ENCODE assay signal across 10 cellular contexts in the genomic region with DNA sequence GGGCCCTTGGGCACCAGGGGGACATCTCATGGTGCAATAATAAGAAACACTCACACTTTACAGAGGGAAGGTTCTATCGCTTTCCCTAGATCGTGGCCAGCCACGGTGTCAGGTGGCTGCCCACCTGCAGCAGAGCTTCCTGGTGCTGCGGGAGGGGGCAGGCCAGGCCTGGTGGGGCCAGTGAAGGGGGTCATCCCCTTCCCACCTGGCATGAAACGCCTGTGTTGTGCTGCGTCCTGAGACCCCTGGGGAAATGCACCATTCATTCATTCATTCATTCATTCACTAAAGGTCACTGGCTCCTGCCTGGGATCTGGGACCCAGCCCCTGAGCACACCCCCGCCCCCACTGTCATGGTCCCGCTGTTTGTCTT. TPM values are rescaled to one million over a fixed set of nuclear protein-coding genes. Genes with fewer than 3 reads are reported as not detected.
DNase-seq lines count a peak whose midpoint lies in the region; ATAC-seq, FAIRE-seq and TF ChIP-seq lines count a peak whose summit lies in the region.
"Had no signal": no experiment of that assay in that cellular context is flagged by ENCODE, and none has a peak within 500 bp of the region (broad histone marks: within the 10 kb centered on the region; RNA-seq: fewer than 3 reads in every experiment).

No MANE protein-coding gene starts in this region.

- H3K36me3 ChIP-seq in K562 (ENCODE audit: control insufficient read depth, insufficient read depth, low read length) (no peaks in the 10 kb centered on the region), HepG2 (replicated peaks in 1 of 2; ENCODE audit: control insufficient read depth in 1 of 2, insufficient read depth in 2 of 2, low read length in 2 of 2) (no peaks in the 10 kb centered on the region), thyroid gland (no peaks in the 10 kb centered on the region)

- TF ChIP-seq EP300 in K562 (IDR thresholded peaks at IDR 0.05; ENCODE audit: low read length) (no peak), HepG2 (IDR thresholded peaks at IDR 0.05; ENCODE audit: low read depth in 2 of 2, low read length in 2 of 2) (no peak), HepG2 (CRISPR knock-in tag; IDR thresholded peaks at IDR 0.05; ENCODE audit: borderline replicate concordance) (no peak)

- H3K4me1 Mint-ChIP-seq in activated CD8-positive, alpha-beta memory T cell treated with anti-CD3 and anti-CD28 coated beads, Interleukin-2, amount 10 ng/mL, durations not matched to agents 7 days and 5 days: peaks cover 10% of the 10 kb centered on the region

- H3K4me2 ChIP-seq in K562 (ENCODE audit: insufficient read depth, low read length) (0 out of 2 replicates have a peak overlapping the region, but pooled peaks have one; percentile 6), HepG2 (ENCODE audit: low read depth, low read length) (peak overlapping the region; percentile 92)

- no peak for TF ChIP-seq RAD21 in K562 (CRISPR knock-in tag; conservative IDR thresholded peaks at IDR 0.05 in 1 of 2, IDR thresholded peaks at IDR 0.05 in 1 of 2)
- TF ChIP-seq RAD21 in HepG2 (CRISPR knock-in tag; IDR thresholded peaks at IDR 0.05): no peak

- H3K27me3 Mint-ChIP-seq in activated CD8-positive, alpha-beta memory T cell treated with anti-CD3 and anti-CD28 coated beads, Interleukin-2, amount 10 ng/mL, durations not matched to agents 7 days and 5 days: peaks cover 6% of the 10 kb centered on the region

- CTCF ChIA-PET in activated CD8-positive, alpha-beta memory T cell treated with anti-CD3 and anti-CD28 coated beads, Interleukin-2, amount 10 ng/mL, durations not matched to agents 7 days and 5 days (lab: Charles Lee): interaction anchor here (0.6 to 3.5 kb wide), 6 partner anchors 16 to 290 kb away, joined by 3 to 41 read pairs (median 4); no protein-coding TSS in a partner anchor
- CTCF ChIA-PET in K562 (lab: Yijun Ruan, JAX; ENCODE audit: low intra/inter-chr PET ratio): interaction anchor here (0.5 kb wide), 1 partner anchor 60 kb away, joined by 3 read pairs; no protein-coding TSS in a partner anchor
- CTCF ChIA-PET in HepG2 (lab: Yijun Ruan, JAX; ENCODE audit: low intra/inter-chr PET ratio, low total read pairs): no interaction called here

- H3K9me3 Mint-ChIP-seq in activated CD8-positive, alpha-beta memory T cell treated with anti-CD3 and anti-CD28 coated beads, Interleukin-2, amount 10 ng/mL, durations not matched to agents 7 days and 5 days (ENCODE audit: low read depth): no peaks in the 10 kb centered on the region

- no peaks in the 10 kb centered on the region for H3K9me3 ChIP-seq in K562 (replicated peaks; ENCODE audit: control insufficient read depth, insufficient read depth, low read depth, low read length)
- no peaks in the 10 kb centered on the region for H3K9me3 ChIP-seq in HepG2 (ENCODE audit: low read length)
- H3K9me3 ChIP-seq in thyroid gland: no peaks in the 10 kb centered on the region

- H3K4me1 ChIP-seq in K562 (replicated peaks in 1 of 2; ENCODE audit: control insufficient read depth in 2 of 2, insufficient read depth in 2 of 2, low read length in 2 of 2) (peaks cover 26 to 36% of the 10 kb centered on the region in 2 experiments), HepG2 (ENCODE audit: insufficient read depth, low read length) (peaks cover 63% of the 10 kb centered on the region), thyroid gland (peaks cover 17 to 25% of the 10 kb centered on the region in 2 donors)

- POLR2A ChIA-PET in K562 (lab: Yijun Ruan, JAX): interaction anchor here (1.1 to 1.5 kb wide), 3 partner anchors 10 to 57 kb away, joined by 3 to 4 read pairs (median 3); no protein-coding TSS in a partner anchor
- POLR2A ChIA-PET in HepG2 (lab: Yijun Ruan, JAX): no interaction called here

- H3K4me3 ChIP-seq in K562: no peak overlapping the region
- peak overlapping the region; percentile 59 to 78 (median 64) for H3K4me3 ChIP-seq in HepG2 (replicated peaks in 1 of 3; ENCODE audit: insufficient read depth in 1 of 3, low read depth in 2 of 3, low read length in 3 of 3)
- peak overlapping the region; percentile 16 to 73 (median 63) for H3K4me3 ChIP-seq in thyroid gland (replicated peaks in 1 of 3)

- H3K27me3 ChIP-seq in K562 (ENCODE audit: control insufficient read depth in 2 of 2, insufficient read depth in 2 of 2, low read length in 2 of 2) (no peaks in the 10 kb centered on the region), HepG2 (ENCODE audit: control insufficient read depth in 1 of 2, insufficient read depth in 2 of 2, low read length in 2 of 2) (peaks cover 1 to 23% of the 10 kb centered on the region in 2 experiments; a peak in 1 of 5 replicates), thyroid gland (no peaks in the 10 kb centered on the region)

- TF ChIP-seq POLR2A in K562 (conservative IDR thresholded peaks at IDR 0.05) (no peak), HepG2 (IDR thresholded peaks at IDR 0.05; ENCODE audit: insufficient read depth in 1 of 2, low read depth in 2 of 2, low read length in 2 of 2) (no peak), thyroid gland (IDR thresholded peaks at IDR 0.05) (no peak)

- H3K4me3 Mint-ChIP-seq in activated CD8-positive, alpha-beta memory T cell treated with anti-CD3 and anti-CD28 coated beads, Interleukin-2, amount 10 ng/mL, durations not matched to agents 7 days and 5 days: peak overlapping the region; percentile 58

- intact Hi-C loops in K562 (cut with micrococcal nuclease) (no loop called here), HepG2 (cut with micrococcal nuclease; ENCODE audit: unreplicated experiment) (no loop called here), thyroid gland (cut with DNase I) (no loop called here)

- H3K9ac ChIP-seq in K562 (ENCODE audit: insufficient read depth in 1 of 2, low read depth in 2 of 2, low read length in 2 of 2) (peak overlapping the region in 1 of 2 experiments; percentile 1; a peak in 1 of 4 replicates), HepG2 (ENCODE audit: insufficient read depth, low read depth, low read length) (peak overlapping the region; percentile 63; the same call in 1 of the 2 replicates)

- H3K79me2 ChIP-seq in K562 (ENCODE audit: control insufficient read depth, insufficient read depth, low read length) (no peaks in the 10 kb centered on the region), HepG2 (ENCODE audit: insufficient read depth, low read length) (no peaks in the 10 kb centered on the region)

- TF ChIP-seq CTCF in K562 (IDR thresholded peaks at IDR 0.05 in 2 of 3, conservative IDR thresholded peaks at IDR 0.05 in 1 of 3; ENCODE audit: insufficient read depth in 2 of 3, low read depth in 1 of 3, low read length in 3 of 3) (no peak), HepG2 (CRISPR knock-in tag; IDR thresholded peaks at IDR 0.05) (no peak), thyroid gland (IDR thresholded peaks at IDR 0.05) (no peak)

- ATAC-seq in activated CD8-positive, alpha-beta memory T cell treated with anti-CD3 and anti-CD28 coated beads, Interleukin-2, amount 10 ng/mL, durations not matched to agents 7 days and 5 days: no peak
- ATAC-seq in K562: no peak
- no peak for ATAC-seq in HepG2

- no peak for DNase-seq in activated CD8-positive, alpha-beta memory T cell treated with anti-CD3 and anti-CD28 coated beads, Interleukin-2, amount 10 ng/mL, durations not matched to agents 7 days and 5 days
- DNase-seq in activated CD8-positive, alpha-beta memory T cell treated with anti-CD3 and anti-CD28 coated beads, Interleukin-2, amount 50 U/mL, for 4 hours: no peak
- DNase-seq in K562 (ENCODE audit: extremely low read depth in 1 of 4, low spot score in 3 of 4) (no peak), HepG2 (ENCODE audit: low spot score) (no peak), thyroid gland (no peak), cerebellum (ENCODE audit: low spot score) (no peak), AG08396 (ENCODE audit: low spot score) (no peak), GM19238 (ENCODE audit: insufficient read length, low spot score) (no peak)
- DNase-seq: NK-92 treated with Interleukin-12 subunit alpha and Interleukin-12 subunit beta, amount 100 ng/mL, for 24 hours had no signal

- H3K27ac ChIP-seq in K562 (ENCODE audit: extremely low read depth, low read depth, low read length) (no peak overlapping the region), HepG2 (ENCODE audit: extremely low read length, insufficient read depth, low read length) (no peak overlapping the region), thyroid gland (peak overlapping the region; percentile 44 to 89 (median 62))

- no TSS peak for BruUV-seq in K562 (replicated peaks; lab: Mats Ljungman, UMichigan)
- no TSS peak for BruUV-seq in HepG2 (replicated peaks; lab: Mats Ljungman, UMichigan)

- no peaks in the 10 kb centered on the region for H3K36me3 Mint-ChIP-seq in activated CD8-positive, alpha-beta memory T cell treated with anti-CD3 and anti-CD28 coated beads, Interleukin-2, amount 10 ng/mL, durations not matched to agents 7 days and 5 days

- H3K27ac Mint-ChIP-seq in activated CD8-positive, alpha-beta memory T cell treated with anti-CD3 and anti-CD28 coated beads, Interleukin-2, amount 10 ng/mL, durations not matched to agents 7 days and 5 days: no peak overlapping the region

- 54% methylated on average over 6 of the region's 8 CpGs for WGBS in K562 (ENCODE audit: insufficient coverage, low coverage, missing lambda C conversion rate)
- WGBS in HepG2 (ENCODE audit: low lambda C conversion rate): 7% methylated on average over 3 of the region's 8 CpGs
- 13 to 24% methylated on average over 4 to 6 of the region's 8 CpGs for WGBS in thyroid gland, 2 donors

- H4K20me1 ChIP-seq in K562 (replicated peaks; ENCODE audit: control insufficient read depth, insufficient read depth, low read length): no peaks in the 10 kb centered on the region
- H4K20me1 ChIP-seq in HepG2 (ENCODE audit: insufficient read depth, low read length): no peaks in the 10 kb centered on the region

- peak overlapping the region; percentile 27; the same call in 1 of the 2 replicates for H2AFZ ChIP-seq in K562 (ENCODE audit: low read depth, low read length)
- H2AFZ ChIP-seq in HepG2 (ENCODE audit: low read length): no peak overlapping the region

- FAIRE-seq in K562 (lab: Jason Lieb, UNC): no peak
- FAIRE-seq in HepG2 (lab: Jason Lieb, UNC): no peak
- FAIRE-seq: H54 had no signal

- H3K9me1 ChIP-seq in K562 (ENCODE audit: control insufficient read depth, insufficient read depth, low read length): no peaks in the 10 kb centered on the region

- in situ Hi-C loops in K562 (cut with MboI) (no loop called here), HepG2 (cut with HindIII; ENCODE audit: extremely low pct_ligation_motif_present, low pct_unique_long_range_greater_than_20kb) (no loop called here)

RNA-seq across cellular contexts. Expression of a gene that starts 0.4 kb away (rescaled TPM):
- under 1 TPM; 0.52 to 0.79 TPM for total RNA-seq in activated CD8-positive, alpha-beta memory T cell treated with anti-CD3 and anti-CD28 coated beads, Interleukin-2, amount 10 ng/mL, durations not matched to agents 7 days and 5 days
- not detected in 2 replicates for total RNA-seq in K562 (2011; cell fraction: chromatin; rRNA removed; ENCODE audit: low replicate concordance)
- not detected in 2 replicates for total RNA-seq in K562 (2011; cell fraction: nucleolus; rRNA removed)
- not detected in 2 replicates for total RNA-seq in K562 (2011; cell fraction: nucleoplasm; rRNA removed)
- total RNA-seq in K562 (2014; rRNA removed) (not detected in 2 replicates), K562 (2014; rRNA removed; fragmentation: Illumina TruSeq; extraction: Trizol) (not detected in 2 replicates), K562 (2015; rRNA removed; fragmentation: Illumina TruSeq; extraction: Trizol) (not detected in 2 replicates), K562 (2021) (not detected in 2 replicates), HepG2 (2016; rRNA removed; fragmentation: Illumina TruSeq; extraction: Trizol) (0.27 and 0.29 TPM in 2 replicates), thyroid gland (10 to 100 TPM; 27.8 to 85.2 (median 56.8) TPM), cerebellum (0.64 TPM)
- polyA plus RNA-seq in K562 (2011; rRNA removed) (not detected in 2 replicates), K562 (2014; fragmentation: Illumina TruSeq; extraction: Trizol) (not detected in 2 replicates), K562 (2014; fragmentation: Nextera tagmentation; extraction: Ambion mirVana) (not detected), K562 (2014; rRNA removed) (not detected in 2 replicates), HepG2 (2011; rRNA removed) (0.98 and 1.7 TPM in 2 replicates)
- not detected in 2 replicates for polyA plus RNA-seq in K562 (2011; cell fraction: cytosol; rRNA removed)
- polyA plus RNA-seq in K562 (2011; cell fraction: nucleus; rRNA removed): not detected in 2 replicates
- polyA plus RNA-seq in K562 (2012): not detected in 2 replicates
- polyA minus RNA-seq in K562 (2011; rRNA and poly(A)+ RNA removed): not detected in 2 replicates
- polyA minus RNA-seq in K562 (2011; cell fraction: cytosol; rRNA and poly(A)+ RNA removed): 1.3 and 1.7 TPM in 2 replicates
- polyA minus RNA-seq in K562 (2011; cell fraction: nucleus; rRNA and poly(A)+ RNA removed): 0.27 and 0.33 TPM in 2 replicates
- 0.88 and 0.91 TPM in 2 replicates for total RNA-seq in HepG2 (2016; cell fraction: cytosol; rRNA removed; fragmentation: Illumina TruSeq; extraction: Trizol; ENCODE audit: low read depth)
- total RNA-seq in HepG2 (2016; cell fraction: insoluble cytoplasmic fraction; rRNA removed; fragmentation: Illumina TruSeq; extraction: Trizol): 0.32 and 0.33 TPM in 2 replicates
- total RNA-seq in HepG2 (2016; cell fraction: membrane; rRNA removed; fragmentation: Illumina TruSeq; extraction: Trizol): 0.76 and 0.93 TPM in 2 replicates
- 0.34 TPM in 1 of 2 replicates, not detected in the other for total RNA-seq in HepG2 (2016; cell fraction: nucleus; rRNA removed; fragmentation: Illumina TruSeq; extraction: Trizol)
- 2.1 and 3.1 TPM in 2 replicates for polyA plus RNA-seq in HepG2 (2011; cell fraction: cytosol; rRNA removed)
- 0.66 and 1.1 TPM in 2 replicates for polyA plus RNA-seq in HepG2 (2011; cell fraction: nucleus; rRNA removed)
- 0.47 and 1.2 TPM in 2 replicates for polyA plus RNA-seq in HepG2 (2012)
- polyA plus RNA-seq in HepG2 (2016; cell fraction: cytosol; fragmentation: Illumina TruSeq; extraction: Trizol; ENCODE audit: low read depth): 1.6 and 1.9 TPM in 2 replicates
- polyA plus RNA-seq in HepG2 (2016; cell fraction: insoluble cytoplasmic fraction; fragmentation: Illumina TruSeq; extraction: Trizol; ENCODE audit: low read depth): 0.78 and 0.84 TPM in 2 replicates
- 1.1 and 1.4 TPM in 2 replicates for polyA plus RNA-seq in HepG2 (2016; cell fraction: membrane; fragmentation: Illumina TruSeq; extraction: Trizol; ENCODE audit: low read depth)
- 0.71 TPM in 1 of 2 replicates, not detected in the other for polyA plus RNA-seq in HepG2 (2016; cell fraction: nucleus; fragmentation: Illumina TruSeq; extraction: Trizol; ENCODE audit: insufficient read depth, low read depth)
- polyA minus RNA-seq in HepG2 (2011; rRNA and poly(A)+ RNA removed; ENCODE audit: low replicate concordance): 2.0 and 37.6 TPM in 2 replicates
- polyA minus RNA-seq in HepG2 (2011; cell fraction: cytosol; rRNA and poly(A)+ RNA removed): 1.7 and 2.0 TPM in 2 replicates
- polyA minus RNA-seq in HepG2 (2011; cell fraction: nucleus; rRNA and poly(A)+ RNA removed): 0.90 TPM in 1 of 2 replicates, not detected in the other

RNA-seq across cellular contexts. Expression of a gene that starts 33.3 kb away (rescaled TPM):
- total RNA-seq in activated CD8-positive, alpha-beta memory T cell treated with anti-CD3 and anti-CD28 coated beads, Interleukin-2, amount 10 ng/mL, durations not matched to agents 7 days and 5 days: not detected
- 0.14 and 0.32 TPM in 2 replicates for total RNA-seq in K562 (2011; cell fraction: chromatin; rRNA removed; ENCODE audit: low replicate concordance)
- 0.13 and 0.17 TPM in 2 replicates for total RNA-seq in K562 (2011; cell fraction: nucleolus; rRNA removed)
- 0.15 TPM in 1 of 2 replicates, not detected in the other for total RNA-seq in K562 (2011; cell fraction: nucleoplasm; rRNA removed)
- not detected in 2 replicates for total RNA-seq in K562 (2014; rRNA removed)
- 0.11 TPM in 1 of 2 replicates, not detected in the other for total RNA-seq in K562 (2014; rRNA removed; fragmentation: Illumina TruSeq; extraction: Trizol)
- 0.11 TPM in 1 of 2 replicates, not detected in the other for total RNA-seq in K562 (2015; rRNA removed; fragmentation: Illumina TruSeq; extraction: Trizol)
- total RNA-seq in K562 (2021): not detected in 2 replicates
- 0.01 and 0.03 TPM in 2 replicates for polyA plus RNA-seq in K562 (2011; rRNA removed)
- 0.01 and 0.04 TPM in 2 replicates for polyA plus RNA-seq in K562 (2011; cell fraction: cytosol; rRNA removed)
- 0.04 and 0.13 TPM in 2 replicates for polyA plus RNA-seq in K562 (2011; cell fraction: nucleus; rRNA removed)
- polyA plus RNA-seq in K562 (2012): 0.08 and 0.21 TPM in 2 replicates
- polyA plus RNA-seq in K562 (2014; fragmentation: Illumina TruSeq; extraction: Trizol): 0.03 TPM in 1 of 2 replicates, not detected in the other
- not detected for polyA plus RNA-seq in K562 (2014; fragmentation: Nextera tagmentation; extraction: Ambion mirVana)
- polyA plus RNA-seq in K562 (2014; rRNA removed): 0.03 and 0.07 TPM in 2 replicates
- polyA minus RNA-seq in K562 (2011; rRNA and poly(A)+ RNA removed): 0.04 TPM in 1 of 2 replicates, not detected in the other
- polyA minus RNA-seq in K562 (2011; cell fraction: cytosol; rRNA and poly(A)+ RNA removed): not detected in 2 replicates
- 0.13 and 0.22 TPM in 2 replicates for polyA minus RNA-seq in K562 (2011; cell fraction: nucleus; rRNA and poly(A)+ RNA removed)
- total RNA-seq in HepG2 (2016; rRNA removed; fragmentation: Illumina TruSeq; extraction: Trizol): 0.02 TPM in 1 of 2 replicates, not detected in the other
- under 0.01 and 0.09 TPM in 2 replicates for total RNA-seq in HepG2 (2016; cell fraction: cytosol; rRNA removed; fragmentation: Illumina TruSeq; extraction: Trizol; ENCODE audit: low read depth)
- not detected in 2 replicates for total RNA-seq in HepG2 (2016; cell fraction: insoluble cytoplasmic fraction; rRNA removed; fragmentation: Illumina TruSeq; extraction: Trizol)
- total RNA-seq in HepG2 (2016; cell fraction: membrane; rRNA removed; fragmentation: Illumina TruSeq; extraction: Trizol): 0.03 TPM in 1 of 2 replicates, not detected in the other
- not detected in 2 replicates for total RNA-seq in HepG2 (2016; cell fraction: nucleus; rRNA removed; fragmentation: Illumina TruSeq; extraction: Trizol)
- polyA plus RNA-seq in HepG2 (2011; rRNA removed): 0.01 and 0.07 TPM in 2 replicates
- polyA plus RNA-seq in HepG2 (2011; cell fraction: cytosol; rRNA removed): 0.03 TPM in 2 replicates
- 0.05 and 0.10 TPM in 2 replicates for polyA plus RNA-seq in HepG2 (2011; cell fraction: nucleus; rRNA removed)
- 0.04 TPM in 2 replicates for polyA plus RNA-seq in HepG2 (2012)
- not detected in 2 replicates for polyA plus RNA-seq in HepG2 (2016; cell fraction: cytosol; fragmentation: Illumina TruSeq; extraction: Trizol; ENCODE audit: low read depth)
- not detected in 2 replicates for polyA plus RNA-seq in HepG2 (2016; cell fraction: insoluble cytoplasmic fraction; fragmentation: Illumina TruSeq; extraction: Trizol; ENCODE audit: low read depth)
- polyA plus RNA-seq in HepG2 (2016; cell fraction: membrane; fragmentation: Illumina TruSeq; extraction: Trizol; ENCODE audit: low read depth): not detected in 2 replicates
- polyA plus RNA-seq in HepG2 (2016; cell fraction: nucleus; fragmentation: Illumina TruSeq; extraction: Trizol; ENCODE audit: insufficient read depth, low read depth): not detected in 2 replicates
- polyA minus RNA-seq in HepG2 (2011; rRNA and poly(A)+ RNA removed; ENCODE audit: low replicate concordance): 0.02 and 20.9 TPM in 2 replicates
- polyA minus RNA-seq in HepG2 (2011; cell fraction: cytosol; rRNA and poly(A)+ RNA removed): 0.09 TPM in 1 of 2 replicates, not detected in the other
- 0.26 TPM in 1 of 2 replicates, not detected in the other for polyA minus RNA-seq in HepG2 (2011; cell fraction: nucleus; rRNA and poly(A)+ RNA removed)
- total RNA-seq in thyroid gland: under 1 TPM in 3 of 4 donors, not detected in 1; 0.13 to 0.44 (median 0.22) TPM
- total RNA-seq in cerebellum: 3.8 TPM

Comparison
In these comparisons a context has a peak if more than half of its experiments do, and no peak if none do; other contexts are left out.
1. H3K27ac ChIP-seq: peak in thyroid gland (3 of 3); none in K562 (single experiment) and HepG2 (single experiment).
2. RNA of a gene that starts 0.4 kb away (total RNA-seq): 27.8 to 85.2 TPM in thyroid gland; 0.52 to 0.79 TPM in activated CD8-positive, alpha-beta memory T cell treated with anti-CD3 and anti-CD28 coated beads, Interleukin-2, amount 10 ng/mL, durations not matched to agents 7 days and 5 days, 0.64 TPM in cerebellum (single experiment), 0.27 to 0.93 TPM in HepG2 and not detected in K562; every median in the first group is over 10 times any median in the second.